ENCODE assay signal across 9 cellular contexts in the genomic region with DNA sequence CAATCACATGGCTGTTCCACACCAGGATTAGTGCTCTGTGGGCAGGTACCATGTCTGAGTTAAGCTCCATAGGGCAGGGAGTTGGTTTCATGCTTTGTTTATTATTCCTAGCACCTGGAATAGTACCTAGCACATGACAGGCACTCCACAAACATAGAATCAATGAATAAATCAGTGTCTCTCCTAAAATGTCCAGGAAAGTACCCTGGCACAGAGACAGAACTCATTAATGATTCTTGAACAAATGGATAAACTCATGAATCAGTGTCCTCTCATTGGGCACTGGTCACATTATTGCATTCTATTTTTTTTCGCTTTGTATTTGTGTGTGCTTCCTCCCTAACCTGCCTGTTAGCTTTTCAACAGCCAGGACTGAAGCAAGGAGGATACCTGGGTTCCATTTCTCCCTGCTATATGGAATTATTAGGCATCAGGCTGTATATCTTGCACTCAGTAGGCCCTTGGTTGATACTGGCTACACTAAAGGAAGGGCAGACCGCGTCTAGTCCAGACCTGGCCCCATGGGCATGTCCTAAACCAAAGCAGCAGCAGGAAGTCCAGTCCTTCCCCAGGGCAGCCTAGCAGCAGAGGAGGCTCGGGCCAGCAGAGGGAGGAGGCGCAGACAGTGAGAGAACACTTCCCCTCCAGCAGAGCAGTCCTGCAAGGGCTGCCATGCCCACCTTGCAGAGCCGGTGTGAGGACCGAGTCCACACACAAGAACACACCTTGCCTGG. TPM values are rescaled to one million over a fixed set of nuclear protein-coding genes. Genes with fewer than 3 reads are reported as not detected.
DNase-seq lines count a peak whose midpoint lies in the region; ATAC-seq and TF ChIP-seq lines count a peak whose summit lies in the region.
"Had no signal": no experiment of that assay in that cellular context is flagged by ENCODE, and none has a peak within 500 bp of the region (broad histone marks: within the 10 kb centered on the region; RNA-seq: fewer than 3 reads in every experiment).

No MANE protein-coding gene starts in this region.

- H3K9me3 ChIP-seq in H9 (ENCODE audit: control insufficient read depth, low read depth, low read length) (no peaks in the 10 kb centered on the region), cardiac muscle cell (ENCODE audit: low read depth) (no peaks in the 10 kb centered on the region), gastrocnemius medialis (no peaks in the 10 kb centered on the region)
- H3K9me3 ChIP-seq: SJCRH30 had no signal

- H2BK20ac ChIP-seq in H9 (ENCODE audit: low read depth, low read length, poor library complexity, severe bottlenecking), result no peak overlapping the region

- H3K9me3 Mint-ChIP-seq in H9, result no peaks in the 10 kb centered on the region; a peak in 1 of 5 replicates
- H3K9me3 Mint-ChIP-seq in activated T-helper 1 cell treated with anti-CD3 and anti-CD28 coated beads, Interleukin-12 subunit alpha, Interleukin-12 subunit beta, Interleukin-2, Interleukin-4 antibody, amounts not matched to agents 30 ng/mL and 10 ng/mL and 1 ng/mL, durations not matched to agents 14 hours and 24 hours and 36 hours, result no peaks in the 10 kb centered on the region

- no peak for ATAC-seq in gastrocnemius medialis
- ATAC-seq in GM21381 (IDR thresholded peaks at IDR 0.05; ENCODE audit: unreplicated experiment), result no peak
- no peak for ATAC-seq in GM18870 (IDR thresholded peaks at IDR 0.05; ENCODE audit: unreplicated experiment)

- no peak for TF ChIP-seq POLR2A in gastrocnemius medialis (IDR thresholded peaks at IDR 0.05)

- no peak overlapping the region for H2AFZ ChIP-seq in H9 (ENCODE audit: low read length)

- no peak overlapping the region for H3K9ac ChIP-seq in H9 (ENCODE audit: extremely low read depth, insufficient read length, low read length)

- H4K91ac ChIP-seq in H9 (ENCODE audit: insufficient read length, low read depth, low read length), result no peak overlapping the region

- no peak overlapping the region for H3K4me3 Mint-ChIP-seq in H9
- H3K4me3 Mint-ChIP-seq in activated T-helper 1 cell treated with anti-CD3 and anti-CD28 coated beads, Interleukin-12 subunit alpha, Interleukin-12 subunit beta, Interleukin-2, Interleukin-4 antibody, amounts not matched to agents 30 ng/mL and 10 ng/mL and 1 ng/mL, durations not matched to agents 14 hours and 24 hours and 36 hours, result peak overlapping the region; percentile 78

- no peak overlapping the region for H3K4ac ChIP-seq in H9 (ENCODE audit: low read depth, low read length)

- no peak overlapping the region for H3T11ph ChIP-seq in H9 (ENCODE audit: low read length)

- H3K27me3 Mint-ChIP-seq in H9 (ENCODE audit: low read depth), result no peaks in the 10 kb centered on the region
- H3K27me3 Mint-ChIP-seq in activated T-helper 1 cell treated with anti-CD3 and anti-CD28 coated beads, Interleukin-12 subunit alpha, Interleukin-12 subunit beta, Interleukin-2, Interleukin-4 antibody, amounts not matched to agents 30 ng/mL and 10 ng/mL and 1 ng/mL, durations not matched to agents 14 hours and 24 hours and 36 hours (ENCODE audit: insufficient read depth), result no peaks in the 10 kb centered on the region

- H2AK5ac ChIP-seq in H9 (ENCODE audit: insufficient read length, low read length), result no peak overlapping the region

- H3K23me2 ChIP-seq in H9 (ENCODE audit: insufficient read length, low read depth, low read length, poor library complexity, severe bottlenecking), result no peaks in the 10 kb centered on the region

- H3K79me1 ChIP-seq in H9 (ENCODE audit: insufficient read depth, low read depth, low read length, poor library complexity, severe bottlenecking), result no peaks in the 10 kb centered on the region

- no peak overlapping the region for H3K23ac ChIP-seq in H9 (ENCODE audit: insufficient read length, low read depth, low read length)

- H3K27me3 ChIP-seq in H9 (ENCODE audit: insufficient read depth, low read length) (no peaks in the 10 kb centered on the region), cardiac muscle cell (no peaks in the 10 kb centered on the region), gastrocnemius medialis (no peaks in the 10 kb centered on the region)
- H3K27me3 ChIP-seq: SJCRH30 had no signal

- H4K8ac ChIP-seq in H9 (replicated peaks; ENCODE audit: insufficient read length, low read depth, low read length), result no peak overlapping the region

- H3K14ac ChIP-seq in H9 (ENCODE audit: insufficient read depth, low read length), result no peak overlapping the region

- TF ChIP-seq CTCF in H9 (conservative IDR thresholded peaks at IDR 0.05), result no peak
- peak; percentile 23 for TF ChIP-seq CTCF in cardiac muscle cell (IDR thresholded peaks at IDR 0.05; ENCODE audit: low read depth, low read length)
- no peak for TF ChIP-seq CTCF in gastrocnemius medialis (IDR thresholded peaks at IDR 0.05 in 4 of 5, conservative IDR thresholded peaks at IDR 0.05 in 1 of 5)

- peaks cover 6 to 28% (median 24%) of the 10 kb centered on the region in 3 experiments; a peak in 6 of 7 replicates for H3K36me3 Mint-ChIP-seq in H9 (ENCODE audit: insufficient read depth in 1 of 3, low read depth in 3 of 3)
- peaks cover 60% of the 10 kb centered on the region for H3K36me3 Mint-ChIP-seq in activated T-helper 1 cell treated with anti-CD3 and anti-CD28 coated beads, Interleukin-12 subunit alpha, Interleukin-12 subunit beta, Interleukin-2, Interleukin-4 antibody, amounts not matched to agents 30 ng/mL and 10 ng/mL and 1 ng/mL, durations not matched to agents 14 hours and 24 hours and 36 hours (ENCODE audit: low read depth)

- peak overlapping the region in 2 of 3 experiments; percentile 43 to 68; a peak in 2 of 7 replicates for H3K27ac Mint-ChIP-seq in H9
- peak overlapping the region; percentile 98 for H3K27ac Mint-ChIP-seq in activated T-helper 1 cell treated with anti-CD3 and anti-CD28 coated beads, Interleukin-12 subunit alpha, Interleukin-12 subunit beta, Interleukin-2, Interleukin-4 antibody, amounts not matched to agents 30 ng/mL and 10 ng/mL and 1 ng/mL, durations not matched to agents 14 hours and 24 hours and 36 hours

- H3K27ac ChIP-seq in H9 (ENCODE audit: insufficient read length, low read depth, low read length) (no peak overlapping the region), cardiac muscle cell (peak overlapping the region; percentile 12), gastrocnemius medialis (peak overlapping the region; percentile 33 to 86 (median 82))
- H3K27ac ChIP-seq: SJCRH30 had no signal

- H3K4me3 ChIP-seq in cardiac muscle cell (no peak overlapping the region), gastrocnemius medialis (no peak overlapping the region)
- H3K4me3 ChIP-seq: SJCRH30 had no signal

- no peak for DNase-seq in H9
- no peak for DNase-seq in activated T-helper 1 cell treated with anti-CD3 and anti-CD28 coated beads, Interleukin-12 subunit alpha, Interleukin-12 subunit beta, Interleukin-2, Interleukin-4 antibody, amounts not matched to agents 30 ng/mL and 10 ng/mL and 1 ng/mL, durations not matched to agents 14 hours and 24 hours and 36 hours (ENCODE audit: low spot score)
- no peak for DNase-seq in cardiac muscle cell (ENCODE audit: low read depth in 1 of 2, low spot score in 1 of 2)
- DNase-seq in gastrocnemius medialis, result no peak
- no peak for DNase-seq in NCI-H187 (lab: John Stamatoyannopoulos, UW)
- DNase-seq in germinal center (ENCODE audit: low spot score), result no peak
- DNase-seq: SJCRH30 had no signal

- no peak overlapping the region for H3K56ac ChIP-seq in H9 (ENCODE audit: insufficient read length, low read depth, low read length)

- H3K4me2 ChIP-seq in H9 (ENCODE audit: insufficient read depth, insufficient read length, low read length), result no peak overlapping the region

- H2BK15ac ChIP-seq in H9 (ENCODE audit: low read depth, low read length), result no peak overlapping the region

- no peak overlapping the region for H4K5ac ChIP-seq in H9 (ENCODE audit: insufficient read length, low read depth, low read length)

- H2BK120ac ChIP-seq in H9 (ENCODE audit: low read depth, low read length, poor library complexity, severe bottlenecking), result no peak overlapping the region

- intact Hi-C loops in activated T-helper 1 cell treated with anti-CD3 and anti-CD28 coated beads, Interleukin-12 subunit alpha, Interleukin-12 subunit beta, Interleukin-2, Interleukin-4 antibody, amounts not matched to agents 30 ng/mL and 10 ng/mL and 1 ng/mL, durations not matched to agents 14 hours and 24 hours and 36 hours (cut with micrococcal nuclease), result no loop called here
- intact Hi-C loops in gastrocnemius medialis (cut with DNase I; ENCODE audit: low total_unique reads), result loop anchor here (2.0 kb wide), 1 partner anchor 17 kb away; the partner anchor contains the start of gene HDAC7

- H3K79me2 ChIP-seq in H9 (ENCODE audit: insufficient read depth, low read length), result peaks cover 1% of the 10 kb centered on the region; the same call in 1 of the 2 replicates

- WGBS in H9 (ENCODE audit: extremely low coverage, insufficient read length, low lambda C conversion rate), result no CpG with 5 or more reads among the region's 7 CpGs

- no peak overlapping the region for H3K18ac ChIP-seq in H9 (ENCODE audit: insufficient read length, low read depth, low read length)

- H2BK12ac ChIP-seq in H9 (ENCODE audit: insufficient read length, low read depth, low read length), result no peak overlapping the region

- H3K4me1 ChIP-seq in H9 (ENCODE audit: insufficient read depth, low read length), result no peaks in the 10 kb centered on the region; the same call in 1 of the 2 replicates
- peaks cover 18% of the 10 kb centered on the region for H3K4me1 ChIP-seq in cardiac muscle cell (ENCODE audit: low read depth)
- H3K4me1 ChIP-seq in gastrocnemius medialis, result peaks cover 80 to 88% of the 10 kb centered on the region in 2 donors
- H3K4me1 ChIP-seq: SJCRH30 had no signal

- H3K36me3 ChIP-seq in cardiac muscle cell (peaks cover 8% of the 10 kb centered on the region), gastrocnemius medialis (peaks cover 0 to 17% of the 10 kb centered on the region in 2 donors)

- H3K4me1 Mint-ChIP-seq in H9, result peaks cover 30 to 50% of the 10 kb centered on the region in 2 experiments
- peaks cover 70% of the 10 kb centered on the region for H3K4me1 Mint-ChIP-seq in activated T-helper 1 cell treated with anti-CD3 and anti-CD28 coated beads, Interleukin-12 subunit alpha, Interleukin-12 subunit beta, Interleukin-2, Interleukin-4 antibody, amounts not matched to agents 30 ng/mL and 10 ng/mL and 1 ng/mL, durations not matched to agents 14 hours and 24 hours and 36 hours (ENCODE audit: low read depth)

- no peak overlapping the region for H2BK5ac ChIP-seq in H9 (ENCODE audit: insufficient read length, low read length)

- H4K20me1 ChIP-seq in H9 (ENCODE audit: control insufficient read depth, insufficient read depth, insufficient read length), result peaks cover 2% of the 10 kb centered on the region

- in situ Hi-C loops in gastrocnemius medialis (cut with MboI; ENCODE audit: low sequenced_read_pairs in 4 of 4), result no loop called here

RNA-seq across cellular contexts. Expression of gene HDAC7, which starts 18.4 kb away (rescaled TPM):
- total RNA-seq in H9 (2021), result 69.3 and 72.1 TPM in 2 replicates
- 453 and 466 TPM in 2 replicates for total RNA-seq in activated T-helper 1 cell treated with anti-CD3 and anti-CD28 coated beads, Interleukin-12 subunit alpha, Interleukin-12 subunit beta, Interleukin-2, Interleukin-4 antibody, amounts not matched to agents 30 ng/mL and 10 ng/mL and 1 ng/mL, durations not matched to agents 14 hours and 24 hours and 36 hours
- total RNA-seq in cardiac muscle cell, result 43.3 and 93.0 TPM in 2 replicates
- polyA plus RNA-seq in cardiac muscle cell, result 43.7 and 55.9 TPM in 2 replicates
- 10 to 100 TPM; 12.2 to 27.1 (median 17.0) TPM for total RNA-seq in gastrocnemius medialis

RNA-seq across cellular contexts. Expression of gene SLC48A1, which starts 28.3 kb away (rescaled TPM):
- total RNA-seq in H9 (2021) (10.6 TPM in 2 replicates), cardiac muscle cell (23.3 and 26.2 TPM in 2 replicates), gastrocnemius medialis (10 to 100 TPM; 28.3 to 62.6 (median 45.6) TPM)
- total RNA-seq in activated T-helper 1 cell treated with anti-CD3 and anti-CD28 coated beads, Interleukin-12 subunit alpha, Interleukin-12 subunit beta, Interleukin-2, Interleukin-4 antibody, amounts not matched to agents 30 ng/mL and 10 ng/mL and 1 ng/mL, durations not matched to agents 14 hours and 24 hours and 36 hours, result 12.7 TPM in 2 replicates
- polyA plus RNA-seq in cardiac muscle cell, result 28.9 and 29.2 TPM in 2 replicates

RNA-seq across cellular contexts. Expression of gene RAPGEF3, which starts 42.7 kb away (rescaled TPM):
- 5.6 and 7.4 TPM in 2 replicates for total RNA-seq in H9 (2021)
- 4.7 and 6.5 TPM in 2 replicates for total RNA-seq in activated T-helper 1 cell treated with anti-CD3 and anti-CD28 coated beads, Interleukin-12 subunit alpha, Interleukin-12 subunit beta, Interleukin-2, Interleukin-4 antibody, amounts not matched to agents 30 ng/mL and 10 ng/mL and 1 ng/mL, durations not matched to agents 14 hours and 24 hours and 36 hours
- 3.8 and 8.8 TPM in 2 replicates for total RNA-seq in cardiac muscle cell
- polyA plus RNA-seq in cardiac muscle cell, result 3.3 and 5.5 TPM in 2 replicates
- 10 to 100 TPM; 17.0 to 27.0 (median 22.3) TPM for total RNA-seq in gastrocnemius medialis
